1 cellular context compared by ENCODE assay signal in genomic region chr3:114350690-114351089, GRCh38.
TF ChIP-seq lines count a peak whose summit lies in the region.

No MANE protein-coding gene starts in this region.

TF ChIP-seq in H1, 55 proteins besides CTCF, POLR2A, EP300 and RAD21:
- TF ChIP-seq HDAC2 (IDR thresholded peaks at IDR 0.05; ENCODE audit: borderline replicate concordance in 1 of 2, low read depth in 2 of 2, low read length in 2 of 2) (no peak), GTF2F1 (IDR thresholded peaks at IDR 0.05; ENCODE audit: borderline replicate concordance, low read depth, low read length) (no peak), RFX5 (IDR thresholded peaks at IDR 0.05; ENCODE audit: borderline replicate concordance, low read depth, low read length) (no peak), SP4 (IDR thresholded peaks at IDR 0.05; ENCODE audit: low read length) (no peak), CBX8 (IDR thresholded peaks at IDR 0.05; ENCODE audit: borderline replicate concordance, low read depth, low read length) (no peak), CREB1 (IDR thresholded peaks at IDR 0.05) (no peak), ATF2 (IDR thresholded peaks at IDR 0.05; ENCODE audit: low read length) (no peak), SIN3A (conservative IDR thresholded peaks at IDR 0.05 in 1 of 2, IDR thresholded peaks at IDR 0.05 in 1 of 2; ENCODE audit: low read depth in 1 of 2, low read length in 2 of 2) (no peak), JUND (IDR thresholded peaks at IDR 0.05; ENCODE audit: low read length) (no peak)
